9 cellular contexts compared by ENCODE assay signal in genomic region chr17:18260332-18261145, GRCh38. TPM values are rescaled to one million over a fixed set of nuclear protein-coding genes. Genes with fewer than 3 reads are reported as not detected.
A peak's percentile ranks its signal among the peaks of the same experiment; 100 is the strongest.
DNase-seq lines count a peak whose midpoint lies in the region; ATAC-seq, FAIRE-seq and TF ChIP-seq lines count a peak whose summit lies in the region.
"Had no signal": no experiment of that assay in that cellular context is flagged by ENCODE, and none has a peak within 500 bp of the region (broad histone marks: within the 10 kb centered on the region; RNA-seq: fewer than 3 reads in every experiment).

TSS of gene MIEF2 (plus strand) at chr17:18260662. CDS start at chr17:18262721, 2,059 bp downstream.

- H3K4me2 ChIP-seq in BLaER1 (peak within 1 kb of the TSS; percentile 98), HepG2 (ENCODE audit: low read depth, low read length) (peak within 1 kb of the TSS; percentile 97)

- peaks cover 46% of the 10 kb centered on the region for H4K20me1 ChIP-seq in BLaER1
- H4K20me1 ChIP-seq in HepG2 (ENCODE audit: insufficient read depth, low read length) = peaks cover 8% of the 10 kb centered on the region; the same call in 1 of the 2 replicates

- H3K27ac ChIP-seq in BLaER1 (peak within 1 kb of the TSS; percentile 66), HepG2 (ENCODE audit: extremely low read length, insufficient read depth, low read length) (peak within 1 kb of the TSS; percentile 83)

- H3K4me3 ChIP-seq in BLaER1 (peak within 1 kb of the TSS; percentile 84), HepG2 (replicated peaks in 1 of 3; ENCODE audit: insufficient read depth in 1 of 3, low read depth in 2 of 3, low read length in 3 of 3) (peak within 1 kb of the TSS; percentile 75 to 82 (median 81))

- TF ChIP-seq EP300 in HepG2 (IDR thresholded peaks at IDR 0.05; ENCODE audit: low read depth in 2 of 2, low read length in 2 of 2) (no peak), HepG2 (CRISPR knock-in tag; IDR thresholded peaks at IDR 0.05; ENCODE audit: borderline replicate concordance) (no peak)

- H3K9me3 ChIP-seq in BLaER1 = no peaks in the 10 kb centered on the region
- no peaks in the 10 kb centered on the region for H3K9me3 ChIP-seq in HepG2 (ENCODE audit: low read length)

- DNase-seq in NCI-H69 (lab: John Stamatoyannopoulos, UW) = peak; percentile 92
- DNase-seq in activated CD4-positive, alpha-beta T cell treated with anti-CD3 and anti-CD28 coated beads, Interleukin-2, amount 50 U/mL, for 1 hour = peak; percentile 91
- DNase-seq in dermis blood vessel endothelial cell = peak; percentile 96
- peak; percentile 92 for DNase-seq in HepG2 (ENCODE audit: low spot score)
- peak; percentile 86 to 87 for DNase-seq in stimulated activated CD4-positive, alpha-beta T cell treated with anti-CD3 and anti-CD28 coated beads, Interleukin-2, amount 100 ng/mL, for 48 hours

- peak within 1 kb of the TSS; percentile 86 for H3K9ac ChIP-seq in BLaER1
- H3K9ac ChIP-seq in HepG2 (ENCODE audit: insufficient read depth, low read depth, low read length) = peak within 1 kb of the TSS; percentile 80

- intact Hi-C loops in HepG2 (cut with micrococcal nuclease; ENCODE audit: unreplicated experiment) = no loop called here

- TSS peak; percentile 60 for BruUV-seq in HepG2 (replicated peaks; lab: Mats Ljungman, UMichigan)

- peak; percentile 92 for FAIRE-seq in HepG2 (lab: Jason Lieb, UNC)
- FAIRE-seq: islet of Langerhans had no signal

- H3K36me3 ChIP-seq in BLaER1 (peaks cover 43% of the 10 kb centered on the region), HepG2 (replicated peaks in 1 of 2; ENCODE audit: control insufficient read depth in 1 of 2, insufficient read depth in 2 of 2, low read length in 2 of 2) (peaks cover 8 to 31% of the 10 kb centered on the region in 2 experiments; a peak in 4 of 5 replicates)

- TF ChIP-seq RAD21 in HepG2 (CRISPR knock-in tag; IDR thresholded peaks at IDR 0.05) = peak; percentile 13; the same call in 1 of the 2 replicates

- in situ Hi-C loops in HepG2 (cut with HindIII; ENCODE audit: extremely low pct_ligation_motif_present, low pct_unique_long_range_greater_than_20kb) = no loop called here

- peaks cover 47% of the 10 kb centered on the region for H3K4me1 ChIP-seq in BLaER1
- H3K4me1 ChIP-seq in HepG2 (ENCODE audit: insufficient read depth, low read length) = peaks cover 34% of the 10 kb centered on the region

- H2AFZ ChIP-seq in HepG2 (ENCODE audit: low read length) = peak within 1 kb of the TSS; percentile 23

- WGBS in HepG2 (ENCODE audit: low lambda C conversion rate) = 3% methylated on average over 14 of the region's 72 CpGs

- CTCF ChIA-PET in HepG2 (lab: Yijun Ruan, JAX; ENCODE audit: low intra/inter-chr PET ratio, low total read pairs) = no interaction called here

- no peak for TF ChIP-seq CTCF in HepG2 (CRISPR knock-in tag; IDR thresholded peaks at IDR 0.05)

- H3K27me3 ChIP-seq in BLaER1 (no peaks in the 10 kb centered on the region), HepG2 (ENCODE audit: control insufficient read depth in 1 of 2, insufficient read depth in 2 of 2, low read length in 2 of 2) (no peaks in the 10 kb centered on the region; a peak in 1 of 5 replicates)

- TF ChIP-seq POLR2A in HepG2 (IDR thresholded peaks at IDR 0.05; ENCODE audit: insufficient read depth in 1 of 2, low read depth in 2 of 2, low read length in 2 of 2) = peak; percentile 67 to 84

- peak; percentile 84 for ATAC-seq in GM19324 (IDR thresholded peaks at IDR 0.05; ENCODE audit: low FRiP score, unreplicated experiment)
- peak; percentile 74 for ATAC-seq in HG03460 (IDR thresholded peaks at IDR 0.05; ENCODE audit: unreplicated experiment)
- peak; percentile 84 for ATAC-seq in HepG2

- H3K79me2 ChIP-seq in HepG2 (ENCODE audit: insufficient read depth, low read length) = peaks cover 30% of the 10 kb centered on the region

- POLR2A ChIA-PET in HepG2 (lab: Yijun Ruan, JAX) = interaction anchor here (1.0 to 2.7 kb wide), 6 partner anchors 13 to 103 kb away, joined by 3 to 7 read pairs (median 4); partner anchors contain the start of genes ALKBH5, SHMT1, SMCR8 and TOP3A

TF ChIP-seq in HepG2, 621 proteins besides CTCF, POLR2A, EP300 and RAD21 (continues in another document):
- TF ChIP-seq ELF4 (CRISPR knock-in tag; IDR thresholded peaks at IDR 0.05; ENCODE audit: borderline replicate concordance) = 0 out of 2 replicates have a peak, but pooled peaks have one; percentile 37
- no peak for TF ChIP-seq BRD4 (CRISPR knock-in tag; IDR thresholded peaks at IDR 0.05)
- TF ChIP-seq SP2 (CRISPR knock-in tag; IDR thresholded peaks at IDR 0.05) = peak; percentile 98
- no peak for TF ChIP-seq ERF (CRISPR knock-in tag; IDR thresholded peaks at IDR 0.05)
- TF ChIP-seq RCOR2 (CRISPR knock-in tag; IDR thresholded peaks at IDR 0.05) = no peak
- TF ChIP-seq TFAP4 (IDR thresholded peaks at IDR 0.05; ENCODE audit: borderline replicate concordance, low read depth) = peak; percentile 79; the same call in 1 of the 2 replicates
- TF ChIP-seq FOXK2 (IDR thresholded peaks at IDR 0.05) = no peak
- TF ChIP-seq ZBTB2 (CRISPR knock-in tag; IDR thresholded peaks at IDR 0.05; ENCODE audit: low read depth) = peak; percentile 91
- no peak for TF ChIP-seq NFRKB (IDR thresholded peaks at IDR 0.05)
- TF ChIP-seq TOE1 (CRISPR knock-in tag; IDR thresholded peaks at IDR 0.05) = no peak
- no peak for TF ChIP-seq ETV6 (CRISPR knock-in tag; conservative IDR thresholded peaks at IDR 0.05)
- TF ChIP-seq PRMT3 (CRISPR knock-in tag; IDR thresholded peaks at IDR 0.05; ENCODE audit: borderline replicate concordance, low read depth) = no peak
- 0 out of 2 replicates have a peak, but pooled peaks have one; percentile 26 for TF ChIP-seq E2F5 (CRISPR knock-in tag; conservative IDR thresholded peaks at IDR 0.05)
- peak; percentile 82; the same call in 1 of the 2 replicates for TF ChIP-seq ZNF33B (CRISPR knock-in tag; IDR thresholded peaks at IDR 0.05)
- no peak for TF ChIP-seq ZNF549 (CRISPR knock-in tag; IDR thresholded peaks at IDR 0.05)
- TF ChIP-seq FLYWCH1 (CRISPR knock-in tag; IDR thresholded peaks at IDR 0.05) = no peak
- peak; percentile 40 for TF ChIP-seq ZNF792 (CRISPR knock-in tag; IDR thresholded peaks at IDR 0.05)
- no peak; the same call in 1 of the 2 replicates for TF ChIP-seq CREBL2 (CRISPR knock-in tag; IDR thresholded peaks at IDR 0.05; ENCODE audit: borderline replicate concordance)

RNA-seq across cellular contexts. Expression of gene MIEF2, which starts in this region (rescaled TPM):
- total RNA-seq in dermis blood vessel endothelial cell (22.4 and 22.6 TPM in 2 replicates), HepG2 (2016; rRNA removed; fragmentation: Illumina TruSeq; extraction: Trizol) (8.0 and 8.2 TPM in 2 replicates)
- total RNA-seq in HepG2 (2016; cell fraction: cytosol; rRNA removed; fragmentation: Illumina TruSeq; extraction: Trizol; ENCODE audit: low read depth) = 1.4 and 1.9 TPM in 2 replicates
- total RNA-seq in HepG2 (2016; cell fraction: insoluble cytoplasmic fraction; rRNA removed; fragmentation: Illumina TruSeq; extraction: Trizol) = 6.8 and 9.6 TPM in 2 replicates
- total RNA-seq in HepG2 (2016; cell fraction: membrane; rRNA removed; fragmentation: Illumina TruSeq; extraction: Trizol) = 2.5 and 2.9 TPM in 2 replicates
- total RNA-seq in HepG2 (2016; cell fraction: nucleus; rRNA removed; fragmentation: Illumina TruSeq; extraction: Trizol) = 11.8 and 12.5 TPM in 2 replicates
- polyA plus RNA-seq in HepG2 (2011; rRNA removed) = 6.0 and 9.5 TPM in 2 replicates
- polyA plus RNA-seq in HepG2 (2011; cell fraction: cytosol; rRNA removed) = 10.8 and 16.3 TPM in 2 replicates
- 40.2 and 48.1 TPM in 2 replicates for polyA plus RNA-seq in HepG2 (2011; cell fraction: nucleus; rRNA removed)
- 4.3 and 5.9 TPM in 2 replicates for polyA plus RNA-seq in HepG2 (2012)
- 0.40 and 0.46 TPM in 2 replicates for polyA plus RNA-seq in HepG2 (2016; cell fraction: cytosol; fragmentation: Illumina TruSeq; extraction: Trizol; ENCODE audit: low read depth)
- 3.5 and 3.7 TPM in 2 replicates for polyA plus RNA-seq in HepG2 (2016; cell fraction: insoluble cytoplasmic fraction; fragmentation: Illumina TruSeq; extraction: Trizol; ENCODE audit: low read depth)
- 1.1 and 1.2 TPM in 2 replicates for polyA plus RNA-seq in HepG2 (2016; cell fraction: membrane; fragmentation: Illumina TruSeq; extraction: Trizol; ENCODE audit: low read depth)
- 8.4 and 11.9 TPM in 2 replicates for polyA plus RNA-seq in HepG2 (2016; cell fraction: nucleus; fragmentation: Illumina TruSeq; extraction: Trizol; ENCODE audit: insufficient read depth, low read depth)
- 12.7 and 29.1 TPM in 2 replicates for polyA minus RNA-seq in HepG2 (2011; rRNA and poly(A)+ RNA removed; ENCODE audit: low replicate concordance)
- polyA minus RNA-seq in HepG2 (2011; cell fraction: cytosol; rRNA and poly(A)+ RNA removed) = 7.4 and 9.1 TPM in 2 replicates
- 18.0 and 20.5 TPM in 2 replicates for polyA minus RNA-seq in HepG2 (2011; cell fraction: nucleus; rRNA and poly(A)+ RNA removed)

Comparison
In these comparisons a context has a peak if more than half of its experiments do, and no peak if none do; other contexts are left out.
1. Peak in every context shown above with its lines: DNase-seq, ATAC-seq, H3K4me3 ChIP-seq and H3K27ac ChIP-seq.